22 cellular contexts compared by ENCODE assay signal in the genomic region with DNA sequence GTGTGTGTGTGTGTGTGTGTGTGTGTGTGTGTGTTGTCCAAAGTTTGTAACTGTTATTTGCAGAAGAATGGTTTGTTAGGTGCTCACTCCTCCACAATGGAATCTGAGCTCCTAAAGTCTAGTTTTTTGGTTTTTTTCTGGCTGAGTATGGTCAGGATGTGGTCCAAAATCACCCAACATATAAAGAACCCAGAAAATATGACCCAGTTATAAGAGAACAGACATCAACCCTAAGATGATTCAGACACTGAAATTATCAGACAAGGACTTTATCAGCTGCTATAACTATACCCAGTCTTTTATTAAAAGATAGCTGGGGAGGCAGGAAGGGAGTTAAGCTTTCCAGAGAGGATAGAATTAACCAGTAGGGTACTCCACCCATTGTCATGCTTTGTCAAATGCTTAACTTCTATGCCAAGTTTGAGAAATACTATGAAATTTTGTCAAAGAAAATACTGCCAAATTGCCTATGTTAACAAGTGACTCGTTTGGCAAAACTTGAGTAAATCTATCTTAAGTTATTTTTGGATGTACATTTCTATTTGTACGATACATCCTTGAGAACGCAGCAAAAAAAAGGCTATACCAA. TPM values are rescaled to one million over a fixed set of nuclear protein-coding genes. Genes with fewer than 3 reads are reported as not detected.
DNase-seq lines count a peak whose midpoint lies in the region; ATAC-seq and TF ChIP-seq lines count a peak whose summit lies in the region.
"Had no signal": no experiment of that assay in that cellular context is flagged by ENCODE, and none has a peak within 500 bp of the region (broad histone marks: within the 10 kb centered on the region; RNA-seq: fewer than 3 reads in every experiment).

No MANE protein-coding gene starts in this region.

- CTCF ChIA-PET in T-cell (lab: Charles Lee), result interaction anchor here (0.6 to 1.3 kb wide), 10 partner anchors 9 to 1961 kb away, joined by 3 to 6 read pairs (median 4); no protein-coding TSS in a partner anchor

- H3K4me3 Mint-ChIP-seq in activated naive CD4-positive, alpha-beta T cell treated with anti-CD3 and anti-CD28 coated beads, Interleukin-2, amount 50 U/mL, for 24 hours, result no peak overlapping the region
- H3K4me3 Mint-ChIP-seq in T-cell (no peak overlapping the region), progenitor cell of endocrine pancreas (ENCODE audit: low read depth) (no peak overlapping the region)
- H3K4me3 Mint-ChIP-seq: activated naive CD8-positive, alpha-beta T cell; activated T-helper 1 cell treated with anti-CD3 and anti-CD28 coated beads, Interleukin-12 subunit alpha, Interleukin-12 subunit beta, Interleukin-2, Interleukin-4 antibody, amounts not matched to agents 30 ng/mL and 10 ng/mL and 1 ng/mL, durations not matched to agents 14 hours and 24 hours and 36 hours; mesothelial cell of epicardium; naive B cell had no signal

- H3K9me3 Mint-ChIP-seq in activated naive CD4-positive, alpha-beta T cell treated with anti-CD3 and anti-CD28 coated beads, Interleukin-2, amount 50 U/mL, for 24 hours, result no peaks in the 10 kb centered on the region
- H3K9me3 Mint-ChIP-seq in T-cell, result no peaks in the 10 kb centered on the region
- no peaks in the 10 kb centered on the region for H3K9me3 Mint-ChIP-seq in progenitor cell of endocrine pancreas (ENCODE audit: low read depth)
- H3K9me3 Mint-ChIP-seq: activated T-helper 1 cell treated with anti-CD3 and anti-CD28 coated beads, Interleukin-12 subunit alpha, Interleukin-12 subunit beta, Interleukin-2, Interleukin-4 antibody, amounts not matched to agents 30 ng/mL and 10 ng/mL and 1 ng/mL, durations not matched to agents 14 hours and 24 hours and 36 hours; naive B cell had no signal

- POLR2A ChIA-PET in T-cell (lab: Charles Lee), result interaction anchor here in 1 of 2 donors (0.6 kb wide), 1 partner anchor 31 kb away, joined by 3 read pairs; no protein-coding TSS in a partner anchor

- DNase-seq in activated naive CD4-positive, alpha-beta T cell treated with anti-CD3 and anti-CD28 coated beads, Interleukin-2, amount 50 U/mL, for 16 hours, result no peak
- DNase-seq in T-cell (no peak), fibroblast of gingiva (ENCODE audit: low read depth) (peak; percentile 46), progenitor cell of endocrine pancreas (ENCODE audit: low spot score, unreplicated experiment) (no peak), ecto neural progenitor cell (ENCODE audit: low spot score) (no peak)
- no peak for DNase-seq in activated effector memory CD4-positive, alpha-beta T cell treated with Interleukin-2 at 50 U/mL for 16 hours
- DNase-seq: caudate nucleus, dermis blood vessel endothelial cell, DMS79, KBM-7, MG63, naive B cell, NCI-H1417, NCI-H2029 treated with DMSO at 0.1 percent for 48 hours, NCI-H526, SIG-M5, SW 1271 had no signal

- TF ChIP-seq CTCF in progenitor cell of endocrine pancreas (IDR thresholded peaks at IDR 0.05; ENCODE audit: unreplicated experiment), result no peak

- H3K27me3 Mint-ChIP-seq in activated naive CD4-positive, alpha-beta T cell treated with anti-CD3 and anti-CD28 coated beads, Interleukin-2, amount 50 U/mL, for 24 hours, result no peaks in the 10 kb centered on the region
- H3K27me3 Mint-ChIP-seq in T-cell (no peaks in the 10 kb centered on the region), progenitor cell of endocrine pancreas (peaks cover 11% of the 10 kb centered on the region)
- H3K27me3 Mint-ChIP-seq: activated naive CD8-positive, alpha-beta T cell; naive B cell had no signal

- H3K4me1 Mint-ChIP-seq in activated naive CD4-positive, alpha-beta T cell treated with anti-CD3 and anti-CD28 coated beads, Interleukin-2, amount 50 U/mL, for 24 hours, result peaks cover 35% of the 10 kb centered on the region
- H3K4me1 Mint-ChIP-seq in T-cell (peaks cover 16 to 36% (median 33%) of the 10 kb centered on the region in 3 donors), progenitor cell of endocrine pancreas (ENCODE audit: low read depth) (peaks cover 12% of the 10 kb centered on the region)
- H3K4me1 Mint-ChIP-seq: mesothelial cell of epicardium had no signal

- H3K36me3 Mint-ChIP-seq in activated naive CD4-positive, alpha-beta T cell treated with anti-CD3 and anti-CD28 coated beads, Interleukin-2, amount 50 U/mL, for 24 hours, result peaks cover 5% of the 10 kb centered on the region
- H3K36me3 Mint-ChIP-seq in T-cell, result peaks cover 21% of the 10 kb centered on the region
- peaks cover 19% of the 10 kb centered on the region for H3K36me3 Mint-ChIP-seq in progenitor cell of endocrine pancreas (ENCODE audit: insufficient read depth)

- peak in 1 of 4 experiments; percentile 35 for ATAC-seq in T-cell (replicated peaks in 1 of 4)
- ATAC-seq: Panc1 had no signal

- peak overlapping the region; percentile 55 for H3K27ac Mint-ChIP-seq in activated naive CD4-positive, alpha-beta T cell treated with anti-CD3 and anti-CD28 coated beads, Interleukin-2, amount 50 U/mL, for 24 hours
- peak overlapping the region; percentile 40 to 85 for H3K27ac Mint-ChIP-seq in T-cell
- H3K27ac Mint-ChIP-seq in progenitor cell of endocrine pancreas, result no peak overlapping the region
- H3K27ac Mint-ChIP-seq: mesothelial cell of epicardium had no signal

RNA-seq across cellular contexts. Expression of a gene that starts 57.5 kb away (rescaled TPM):
- 10 to 100 TPM; 57.7 to 77.0 (median 68.2) TPM for total RNA-seq in T-cell
- total RNA-seq in progenitor cell of endocrine pancreas, result 33.5 and 34.4 TPM in 2 replicates
